Comparison of ENCODE assay signal across 8 cellular contexts in genomic region chr3:101851833-101852232, GRCh38. TPM values are rescaled to one million over a fixed set of nuclear protein-coding genes. Genes with fewer than 3 reads are reported as not detected.
DNase-seq lines count a peak whose midpoint lies in the region; ATAC-seq and TF ChIP-seq lines count a peak whose summit lies in the region.

No MANE protein-coding gene starts in this region.

- H3K27ac Mint-ChIP-seq in Calu3 (ENCODE audit: unreplicated experiment) (peak overlapping the region; percentile 92), progenitor cell of endocrine pancreas (no peak overlapping the region)

- intact Hi-C loops in Calu3 (cut with micrococcal nuclease; ENCODE audit: unreplicated experiment) (no loop called here), Panc1 (cut with micrococcal nuclease; ENCODE audit: unreplicated experiment) (no loop called here)

- H3K9me3 Mint-ChIP-seq in Calu3 (ENCODE audit: low read depth, unreplicated experiment), result no peaks in the 10 kb centered on the region
- no peaks in the 10 kb centered on the region for H3K9me3 Mint-ChIP-seq in progenitor cell of endocrine pancreas (ENCODE audit: low read depth)

- H3K36me3 ChIP-seq in Panc1 (ENCODE audit: control insufficient read depth, insufficient read depth, low read length), result peaks cover 43% of the 10 kb centered on the region

- H3K27ac ChIP-seq in Panc1 (ENCODE audit: low read length), result peak overlapping the region; percentile 91; the same call in 1 of the 2 replicates
- H3K27ac ChIP-seq in substantia nigra (ENCODE audit: low read depth, low read length, poor library complexity, severe bottlenecking), result no peak overlapping the region

- DNase-seq in Calu3 (no peak), Panc1 (ENCODE audit: low read depth, low spot score) (no peak), epithelial cell of proximal tubule (ENCODE audit: low read depth) (no peak), progenitor cell of endocrine pancreas (ENCODE audit: low spot score, unreplicated experiment) (no peak), NCI-H1930 (lab: John Stamatoyannopoulos, UW) (no peak), GM13977 (ENCODE audit: low spot score) (no peak), substantia nigra (lab: John Stamatoyannopoulos, UW) (no peak)

- peaks cover 18% of the 10 kb centered on the region for H3K4me1 ChIP-seq in Panc1 (ENCODE audit: control insufficient read depth, insufficient read depth, low read length)

- in situ Hi-C loops in Panc1 (cut with HindIII; ENCODE audit: low pct_unique_long_range_greater_than_20kb, low sequenced_read_pairs), result no loop called here
- in situ Hi-C loops in GM13977 (cut with MboI; ENCODE audit: low pct_unique_long_range_greater_than_20kb, low sequenced_read_pairs, unreplicated experiment), result no loop called here

- H3K4me1 Mint-ChIP-seq in Calu3 (ENCODE audit: low read depth, unreplicated experiment) (peaks cover 44% of the 10 kb centered on the region), progenitor cell of endocrine pancreas (ENCODE audit: low read depth) (peaks cover 45% of the 10 kb centered on the region)

- BruUV-seq in Calu3 (replicated peaks; lab: Mats Ljungman, UMichigan), result no TSS peak
- no TSS peak for BruUV-seq in Panc1 (replicated peaks; lab: Mats Ljungman, UMichigan)

- TF ChIP-seq CTCF in Calu3 (IDR thresholded peaks at IDR 0.05; ENCODE audit: unreplicated experiment), result no peak
- no peak for TF ChIP-seq CTCF in Panc1 (IDR thresholded peaks at IDR 0.05)
- TF ChIP-seq CTCF in epithelial cell of proximal tubule (conservative IDR thresholded peaks at IDR 0.05; ENCODE audit: low read depth, low read length), result no peak
- no peak for TF ChIP-seq CTCF in progenitor cell of endocrine pancreas (IDR thresholded peaks at IDR 0.05; ENCODE audit: unreplicated experiment)
- no peak for TF ChIP-seq CTCF in GM13977 (IDR thresholded peaks at IDR 0.05; ENCODE audit: extremely low read depth, insufficient read depth, missing control alignments)

- H3K4me3 ChIP-seq in Panc1 (ENCODE audit: low read depth in 2 of 2, low read length in 2 of 2) (peak overlapping the region; percentile 86 to 91), epithelial cell of proximal tubule (ENCODE audit: low read depth, low read length) (peak overlapping the region; percentile 96)

- POLR2A ChIA-PET in Panc1 (lab: Charles Lee), result no interaction called here

- H3K27me3 Mint-ChIP-seq in Calu3 (ENCODE audit: unreplicated experiment) (no peaks in the 10 kb centered on the region), progenitor cell of endocrine pancreas (no peaks in the 10 kb centered on the region)

- peaks cover 91% of the 10 kb centered on the region for H3K36me3 Mint-ChIP-seq in Calu3 (ENCODE audit: insufficient read depth, unreplicated experiment)
- H3K36me3 Mint-ChIP-seq in progenitor cell of endocrine pancreas (ENCODE audit: insufficient read depth), result peaks cover 40% of the 10 kb centered on the region

- CTCF ChIA-PET in Calu3 (lab: Charles Lee) (no interaction called here), Panc1 (lab: Charles Lee) (no interaction called here)

- H3K27me3 ChIP-seq in Panc1 (ENCODE audit: control insufficient read depth, insufficient read depth, low read length), result no peaks in the 10 kb centered on the region

- H3K9me3 ChIP-seq in Panc1 (ENCODE audit: control insufficient read depth, insufficient read depth, low read depth, low read length), result no peaks in the 10 kb centered on the region

- H3K4me3 Mint-ChIP-seq in Calu3 (ENCODE audit: low read depth, unreplicated experiment) (peak overlapping the region; percentile 75), progenitor cell of endocrine pancreas (ENCODE audit: low read depth) (peak overlapping the region; percentile 96)

- ATAC-seq in Panc1 (no peak), GM18517 (IDR thresholded peaks at IDR 0.05; ENCODE audit: unreplicated experiment) (no peak)

RNA-seq across cellular contexts. Expression of gene NFKBIZ, which starts 2.5 kb away (rescaled TPM):
- total RNA-seq in Calu3 (2022) (217 and 227 TPM in 2 replicates), Panc1 (2021; ENCODE audit: unreplicated experiment) (17.4 TPM), epithelial cell of proximal tubule (46.5 and 140 TPM in 2 replicates), progenitor cell of endocrine pancreas (13.3 and 13.5 TPM in 2 replicates)
- polyA plus RNA-seq in Panc1 (2012; ENCODE audit: insufficient read length), result 7.9 TPM
